Comparison of ENCODE assay signal across 22 cellular contexts in genomic region chr5:167208911-167209310, GRCh38.
DNase-seq lines count a peak whose midpoint lies in the region; ATAC-seq, FAIRE-seq and TF ChIP-seq lines count a peak whose summit lies in the region.
"Had no signal": no experiment of that assay in that cellular context is flagged by ENCODE, and none has a peak within 500 bp of the region (broad histone marks: within the 10 kb centered on the region; RNA-seq: fewer than 3 reads in every experiment).

No MANE protein-coding gene starts in this region.

- H2BK15ac ChIP-seq in H1 (ENCODE audit: low read length), result no peak overlapping the region

- H2BK5ac ChIP-seq in H1 (ENCODE audit: low read depth, low read length), result no peak overlapping the region

- H3K18ac ChIP-seq in H1 (ENCODE audit: extremely low read depth, low read length), result no peak overlapping the region

- no peak overlapping the region for H3K4me3 ChIP-seq in H1 (ENCODE audit: extremely low read depth in 1 of 4, insufficient read depth in 2 of 4, low read depth in 3 of 4, low read length in 4 of 4)
- H3K4me3 ChIP-seq: smooth muscle cell had no signal

- no peaks in the 10 kb centered on the region for H3K79me2 ChIP-seq in H1 (ENCODE audit: control insufficient read depth in 1 of 2, insufficient read depth in 2 of 2, low read length in 2 of 2)

- H3K23ac ChIP-seq in H1 (ENCODE audit: insufficient read length), result no peak overlapping the region

- TF ChIP-seq CTCF in RWPE1 (conservative IDR thresholded peaks at IDR 0.05; ENCODE audit: low read depth), result no peak
- no peak for TF ChIP-seq CTCF in H1 (IDR thresholded peaks at IDR 0.05; ENCODE audit: control extremely low read depth in 1 of 3, insufficient read depth in 1 of 3, low read depth in 1 of 3, low read length in 3 of 3)

- no peak overlapping the region for H2BK20ac ChIP-seq in H1 (ENCODE audit: low read length)

- H2BK12ac ChIP-seq in H1 (ENCODE audit: low read depth, low read length), result no peak overlapping the region

- TF ChIP-seq RAD21 in H1 (IDR thresholded peaks at IDR 0.05 in 1 of 2, conservative IDR thresholded peaks at IDR 0.05 in 1 of 2; ENCODE audit: low read depth in 2 of 2, low read length in 2 of 2), result no peak

- POLR2A ChIA-PET in RWPE1 (lab: Yijun Ruan, JAX; ENCODE audit: low non-redundant PET), result no interaction called here
- POLR2A ChIA-PET in H1 (lab: Charles Lee; ENCODE audit: partially characterized antibody), result no interaction called here

- no peak overlapping the region for H3K9ac ChIP-seq in H1 (replicated peaks in 1 of 4; ENCODE audit: extremely low read depth in 1 of 4, low read depth in 3 of 4, low read length in 3 of 4)

- no peak for TF ChIP-seq EP300 in H1 (IDR thresholded peaks at IDR 0.05; ENCODE audit: borderline replicate concordance in 1 of 2, low read depth in 2 of 2, low read length in 2 of 2)

- H2BK120ac ChIP-seq in H1 (replicated peaks; ENCODE audit: low read depth, low read length), result no peak overlapping the region

- no peak overlapping the region for H4K5ac ChIP-seq in H1 (ENCODE audit: insufficient read length, low read depth, low read length)

- no peak overlapping the region for H3K4ac ChIP-seq in H1 (replicated peaks; ENCODE audit: insufficient read length, low read depth, low read length)

- no peak overlapping the region for H3K27ac ChIP-seq in RWPE1
- no peak overlapping the region for H3K27ac ChIP-seq in H1 (ENCODE audit: low read depth, low read length)

- DNase-seq in GM03348 (ENCODE audit: low spot score), result peak; percentile 5
- peak; percentile 30 for DNase-seq in RWPE1 (ENCODE audit: low spot score)
- no peak for DNase-seq in H1 (ENCODE audit: low read depth in 1 of 2, low spot score in 2 of 2)
- DNase-seq in renal cortical epithelial cell (ENCODE audit: low read depth), result peak; percentile 30
- DNase-seq in HK-2 (ENCODE audit: unreplicated experiment), result no peak
- DNase-seq in NCI-H748 (lab: John Stamatoyannopoulos, UW; ENCODE audit: unreplicated experiment), result no peak
- DNase-seq: activated naive CD8-positive, alpha-beta T cell treated with anti-CD3 and anti-CD28 coated beads, Interleukin-2, amount 50 U/mL, for 24 hours; Calu3; effector CD8-positive, alpha-beta T cell; GDM1; kidney; NCI-H2081; NCI-H510A treated with DMSO at 0.1 percent for 48 hours; SHP77; stimulated activated CD8-positive, alpha-beta memory T cell treated with anti-CD3 and anti-CD28 coated beads, Interleukin-4, amount 100 ng/mL, for 48 hours; substantia nigra had no signal

- 0 out of 7 replicates have a peak, but pooled peaks cover 0 to 2% (median 0%) of the 10 kb centered on the region in 4 experiments for H3K4me1 ChIP-seq in H1 (replicated peaks in 1 of 4; ENCODE audit: control insufficient read depth in 3 of 4, insufficient read depth in 4 of 4, low read length in 3 of 4)

- no peak overlapping the region for H3K4me2 ChIP-seq in H1 (ENCODE audit: insufficient read depth in 1 of 2, low read depth in 2 of 2, low read length in 2 of 2)
- H3K4me2 ChIP-seq: smooth muscle cell had no signal

- H3K14ac ChIP-seq in H1 (ENCODE audit: insufficient read length), result no peak overlapping the region

- no peaks in the 10 kb centered on the region for H3K23me2 ChIP-seq in H1 (ENCODE audit: low read depth, low read length)

- no peak overlapping the region for H4K91ac ChIP-seq in H1 (replicated peaks; ENCODE audit: insufficient read length, low read length)

- ATAC-seq in GM21515 (IDR thresholded peaks at IDR 0.05; ENCODE audit: unreplicated experiment) (no peak), HG02840 (IDR thresholded peaks at IDR 0.05; ENCODE audit: low FRiP score, unreplicated experiment) (no peak)
- ATAC-seq: activated CD4-positive, CD25-positive, alpha-beta regulatory T cell treated with anti-CD3 and anti-CD28 coated beads, Interleukin-2, amount 50 U/mL, for 24 hours; activated naive CD8-positive, alpha-beta T cell treated with anti-CD3 and anti-CD28 coated beads, Interleukin-2, amount 50 U/mL, for 24 hours; activated T-helper 17 cell treated with anti-CD3 and anti-CD28 coated beads, Interleukin-2, amount 50 U/mL, for 72 hours had no signal

- CTCF ChIA-PET in RWPE1 (lab: Yijun Ruan, JAX) (interaction anchor here (0.5 to 1.1 kb wide), 4 partner anchors 9 to 223 kb away, joined by 3 to 4 read pairs (median 4); no protein-coding TSS in a partner anchor), H1 (lab: Charles Lee; ENCODE audit: partially characterized antibody) (interaction anchor here (1.3 kb wide), 1 partner anchor 14 kb away, joined by 5 read pairs; no protein-coding TSS in a partner anchor)

- no peak overlapping the region for H3K56ac ChIP-seq in H1 (replicated peaks; ENCODE audit: insufficient read length, low read depth, low read length)

- H2AK5ac ChIP-seq in H1 (ENCODE audit: low read depth, low read length), result no peak overlapping the region

- H4K8ac ChIP-seq in H1 (ENCODE audit: extremely low read depth, insufficient read depth, low read length), result no peak overlapping the region

- H3K9me3 ChIP-seq in H1 (ENCODE audit: insufficient read depth in 2 of 2, low read depth in 1 of 2, low read length in 1 of 2), result no peaks in the 10 kb centered on the region

- H4K20me1 ChIP-seq in H1 (replicated peaks in 1 of 2; ENCODE audit: control insufficient read depth in 1 of 2, insufficient read depth in 2 of 2, low read length in 2 of 2), result no peaks in the 10 kb centered on the region

- no peak for FAIRE-seq in H1 (lab: Jason Lieb, UNC)
- FAIRE-seq: GM12892, kidney had no signal

- TF ChIP-seq POLR2A in H1 (IDR thresholded peaks at IDR 0.05; ENCODE audit: control extremely low read depth in 1 of 2, low read depth in 2 of 2, low read length in 2 of 2), result no peak

- no peak overlapping the region for H2AFZ ChIP-seq in H1 (ENCODE audit: low read length)

- no peaks in the 10 kb centered on the region for H3K79me1 ChIP-seq in H1 (ENCODE audit: low read depth, low read length)

- no peaks in the 10 kb centered on the region for H3K36me3 ChIP-seq in H1 (ENCODE audit: control insufficient read depth in 2 of 4, insufficient read depth in 4 of 4, low read length in 3 of 4)

- WGBS in H1 (ENCODE audit: extremely low coverage in 1 of 2, insufficient coverage in 1 of 2, insufficient read length in 1 of 2, insufficient replicate concordance in 2 of 2, low coverage in 1 of 2, low lambda C conversion rate in 2 of 2, missing lambda C conversion rate in 1 of 2), 2 experiments, result 76% methylated on average over 4 of the region's 4 CpGs; no CpG with 5 or more reads in 1 of the 2 experiments

- H3K27me3 ChIP-seq in H1 (replicated peaks in 1 of 4; ENCODE audit: control insufficient read depth in 3 of 4, extremely low read depth in 1 of 4, insufficient read depth in 3 of 4, low read length in 3 of 4), result no peaks in the 10 kb centered on the region; a peak in 1 of 7 replicates

TF ChIP-seq in H1, 55 proteins besides CTCF, POLR2A, EP300 and RAD21:
- TF ChIP-seq TEAD4 (IDR thresholded peaks at IDR 0.05; ENCODE audit: low read depth, low read length), result peak; percentile 80; the same call in 1 of the 2 replicates
- no peak for TF ChIP-seq CREB1 (IDR thresholded peaks at IDR 0.05)

Comparison
In these comparisons a context has a peak if more than half of its experiments do, and no peak if none do; other contexts are left out.
1. DNase-seq: peak in GM03348 (single experiment), RWPE1 (single experiment) and renal cortical epithelial cell (single experiment); none in H1 (0 of 2), HK-2 (single experiment) and NCI-H748 (single experiment).